ENCODE assay signal across 20 cellular contexts in genomic region chr7:561631-562393, GRCh38. TPM values are rescaled to one million over a fixed set of nuclear protein-coding genes. Genes with fewer than 3 reads are reported as not detected.
DNase-seq lines count a peak whose midpoint lies in the region; ATAC-seq and TF ChIP-seq lines count a peak whose summit lies in the region.
"Had no signal": no experiment of that assay in that cellular context is flagged by ENCODE, and none has a peak within 500 bp of the region (broad histone marks: within the 10 kb centered on the region; RNA-seq: fewer than 3 reads in every experiment).

No MANE protein-coding gene starts in this region.

- H3K27ac Mint-ChIP-seq in naive thymus-derived CD4-positive, alpha-beta T cell = no peak overlapping the region
- H3K27ac Mint-ChIP-seq: activated naive CD4-positive, alpha-beta T cell treated with anti-CD3 and anti-CD28 coated beads for 36 hours; memory B cell had no signal

- peaks cover 0 to 10% (median 0%) of the 10 kb centered on the region in 5 donors for H3K36me3 Mint-ChIP-seq in naive thymus-derived CD4-positive, alpha-beta T cell
- H3K36me3 Mint-ChIP-seq: immature natural killer cell had no signal

- H3K36me3 ChIP-seq in NT2/D1 (ENCODE audit: insufficient read depth, insufficient read length, low read length) (peaks cover 4% of the 10 kb centered on the region), spleen (no peaks in the 10 kb centered on the region)
- peaks cover 0 to 4% (median 0%) of the 10 kb centered on the region in 3 experiments for H3K36me3 ChIP-seq in naive thymus-derived CD4-positive, alpha-beta T cell (ENCODE audit: control insufficient read depth in 2 of 3, insufficient read depth in 3 of 3, low read length in 3 of 3)
- H3K36me3 ChIP-seq: heart right ventricle, tibial artery had no signal

- H3K4me1 ChIP-seq in NT2/D1 (ENCODE audit: insufficient read depth, insufficient read length) (peaks cover 9% of the 10 kb centered on the region), spleen (peaks cover 0 to 33% (median 14%) of the 10 kb centered on the region in 6 donors)
- H3K4me1 ChIP-seq in naive thymus-derived CD4-positive, alpha-beta T cell (ENCODE audit: control insufficient read depth in 2 of 2, insufficient read depth in 2 of 2, low read length in 2 of 2) = no peaks in the 10 kb centered on the region

- H3K27me3 Mint-ChIP-seq in naive thymus-derived CD4-positive, alpha-beta T cell = no peaks in the 10 kb centered on the region
- H3K27me3 Mint-ChIP-seq: memory B cell had no signal

- POLR2A ChIA-PET in naive thymus-derived CD4-positive, alpha-beta T cell (lab: Charles Lee) = no interaction called here

- peak overlapping the region; percentile 32 for H3K9ac ChIP-seq in NT2/D1 (ENCODE audit: insufficient read length, low read depth)

- no peak overlapping the region for H3K27ac ChIP-seq in naive thymus-derived CD4-positive, alpha-beta T cell (ENCODE audit: low read depth, low read length)
- H3K27ac ChIP-seq in spleen = peak overlapping the region in 5 of 8 donors; percentile 44 to 68 (median 58)
- H3K27ac ChIP-seq: heart right ventricle, tibial artery had no signal

- peak; percentile 2 for ATAC-seq in naive thymus-derived CD4-positive, alpha-beta T cell

- H3K4me1 Mint-ChIP-seq in naive thymus-derived CD4-positive, alpha-beta T cell = peaks cover 0 to 5% (median 2%) of the 10 kb centered on the region in 7 donors
- H3K4me1 Mint-ChIP-seq: memory B cell, neural crest cell had no signal

- H3K4me3 ChIP-seq in NT2/D1 (ENCODE audit: insufficient read length, low read depth) (no peak overlapping the region), spleen (no peak overlapping the region)
- no peak overlapping the region for H3K4me3 ChIP-seq in naive thymus-derived CD4-positive, alpha-beta T cell (ENCODE audit: low read length)
- H3K4me3 ChIP-seq: heart right ventricle, tibial artery had no signal

- intact Hi-C loops in naive thymus-derived CD4-positive, alpha-beta T cell (cut with micrococcal nuclease) = no loop called here
- intact Hi-C loops in spleen (cut with DNase I; ENCODE audit: low total_unique reads) = no loop called here

- WGBS in spleen, 5 donors = 62 to 84% (median 81%) methylated on average over 21 to 44 of the region's 44 CpGs

- no peak for TF ChIP-seq POLR2A in spleen (IDR thresholded peaks at IDR 0.05)

- CTCF ChIA-PET in naive thymus-derived CD4-positive, alpha-beta T cell (lab: Charles Lee) = no interaction called here

- H3K9me3 ChIP-seq in NT2/D1 (ENCODE audit: insufficient read depth, low read length) (peaks cover 5% of the 10 kb centered on the region; the same call in 1 of the 2 replicates), spleen (peaks cover 0 to 4% (median 0%) of the 10 kb centered on the region in 8 donors)
- H3K9me3 ChIP-seq in naive thymus-derived CD4-positive, alpha-beta T cell (ENCODE audit: control insufficient read depth in 2 of 3, low read length in 3 of 3) = no peaks in the 10 kb centered on the region
- H3K9me3 ChIP-seq: tibial artery had no signal

- H3K27me3 ChIP-seq in NT2/D1 (ENCODE audit: insufficient read depth, insufficient read length) (no peaks in the 10 kb centered on the region), spleen (replicated peaks in 1 of 7) (no peaks in the 10 kb centered on the region)
- H3K27me3 ChIP-seq in naive thymus-derived CD4-positive, alpha-beta T cell (ENCODE audit: control insufficient read depth in 2 of 2, insufficient read depth in 2 of 2, low read length in 2 of 2) = no peaks in the 10 kb centered on the region
- H3K27me3 ChIP-seq: heart right ventricle, tibial artery had no signal

- peaks cover 0 to 3% (median 0%) of the 10 kb centered on the region in 11 donors for H3K9me3 Mint-ChIP-seq in naive thymus-derived CD4-positive, alpha-beta T cell
- H3K9me3 Mint-ChIP-seq: activated naive CD4-positive, alpha-beta T cell treated with anti-CD3 and anti-CD28 coated beads for 36 hours; immature natural killer cell; memory B cell; neural crest cell had no signal

- no peak for TF ChIP-seq CTCF in spleen (IDR thresholded peaks at IDR 0.05 in 8 of 11, conservative IDR thresholded peaks at IDR 0.05 in 3 of 11)

- no peak for DNase-seq in NT2/D1 (ENCODE audit: low read depth, low spot score)
- DNase-seq in cerebellar cortex (ENCODE audit: low spot score) = peak; percentile 53
- no peak for DNase-seq in naive thymus-derived CD4-positive, alpha-beta T cell
- peak; percentile 87 for DNase-seq in spleen
- no peak for DNase-seq in stimulated activated CD4-positive, alpha-beta T cell treated with anti-CD3 and anti-CD28 coated beads, Interleukin-12 subunit alpha, Interleukin-12 subunit beta, amount 100 ng/mL, for 4 hours
- no peak for DNase-seq in NCI-H226
- no peak for DNase-seq in stimulated activated CD8-positive, alpha-beta memory T cell treated with anti-CD3 and anti-CD28 coated beads, Interleukin-4, amount 100 ng/mL, for 48 hours
- DNase-seq: activated CD4-positive, alpha-beta T cell treated with anti-CD3 and anti-CD28 coated beads, Interleukin-2, amount 50 U/mL, for 48 hours; activated naive CD4-positive, alpha-beta T cell treated with anti-CD3 and anti-CD28 coated beads for 36 hours; activated T-cell treated with anti-CD3 and anti-CD28 coated beads for 4 hours; AML-193; heart right ventricle; immature natural killer cell; NCI-H187 treated with DMSO at 0.1 percent for 48 hours; NCI-H446; stimulated activated naive CD4-positive, alpha-beta T cell treated with Interleukin-2 at 50 U/mL for 16 hours; T-helper 1 cell; tibial artery had no signal

- no peak overlapping the region for H3K4me3 Mint-ChIP-seq in naive thymus-derived CD4-positive, alpha-beta T cell
- H3K4me3 Mint-ChIP-seq: activated naive CD4-positive, alpha-beta T cell treated with anti-CD3 and anti-CD28 coated beads for 36 hours; immature natural killer cell; memory B cell; neural crest cell had no signal

RNA-seq across cellular contexts. Expression of gene PDGFA, which starts 42.2 kb away (rescaled TPM):
- 1 to 10 TPM in 2 of 5 experiments, under 1 TPM in 2, not detected in 1; 0.16 to 2.6 (median 1.1) TPM for total RNA-seq in naive thymus-derived CD4-positive, alpha-beta T cell
- polyA plus RNA-seq in naive thymus-derived CD4-positive, alpha-beta T cell = not detected
- total RNA-seq in spleen = 10 to 100 TPM; 16.1 to 49.5 (median 24.5) TPM
- 10 to 100 TPM in 1 of 3 donors, 1 to 10 TPM in 2; 6.1 to 16.8 (median 9.9) TPM for polyA plus RNA-seq in spleen

Comparison
In these comparisons a context has a peak if more than half of its experiments do, and no peak if none do; other contexts are left out.
1. DNase-seq: peak in cerebellar cortex (single experiment) and spleen (single experiment); none in NT2/D1 (single experiment), naive thymus-derived CD4-positive, alpha-beta T cell (0 of 9), stimulated activated CD4-positive, alpha-beta T cell treated with anti-CD3 and anti-CD28 coated beads, Interleukin-12 subunit alpha, Interleukin-12 subunit beta, amount 100 ng/mL, for 4 hours (single experiment), NCI-H226 (single experiment) and stimulated activated CD8-positive, alpha-beta memory T cell treated with anti-CD3 and anti-CD28 coated beads, Interleukin-4, amount 100 ng/mL, for 48 hours (single experiment).
2. RNA of gene PDGFA, which starts 42.2 kb away (total RNA-seq): 16.1 to 49.5 TPM in spleen; 0.16 to 2.6 TPM in naive thymus-derived CD4-positive, alpha-beta T cell; every median in the first group is over 4 times any median in the second.